Comparison of ENCODE assay signal across 2 cellular contexts in genomic region chr12:3319723-3320492, GRCh38.
TF ChIP-seq lines count a peak whose summit lies in the region.

No MANE protein-coding gene starts in this region.

TF ChIP-seq in A549, 52 proteins besides CTCF, POLR2A, EP300 and RAD21 (continued from another document):
- TF ChIP-seq BCL3 (IDR thresholded peaks at IDR 0.05): no peak
- no peak for TF ChIP-seq HEYL (CRISPR knock-in tag; IDR thresholded peaks at IDR 0.05)
- TF ChIP-seq EHMT2 (IDR thresholded peaks at IDR 0.05; ENCODE audit: low read depth): no peak

TF ChIP-seq in GM23338, 12 proteins besides CTCF, POLR2A, EP300 and RAD21 (continued from another document):
- TF ChIP-seq ZNF462 (CRISPR knock-in tag; IDR thresholded peaks at IDR 0.05) (no peak), REST (IDR thresholded peaks at IDR 0.05; ENCODE audit: unreplicated experiment) (no peak), POLR2AphosphoS5 (IDR thresholded peaks at IDR 0.05; ENCODE audit: low read depth) (no peak), EZH2 (IDR thresholded peaks at IDR 0.05; ENCODE audit: low read depth, unreplicated experiment) (no peak), NANOG (IDR thresholded peaks at IDR 0.05; ENCODE audit: borderline replicate concordance) (no peak), ETS1 (IDR thresholded peaks at IDR 0.05) (no peak), EZH2phosphoT487 (IDR thresholded peaks at IDR 0.05; ENCODE audit: unreplicated experiment) (no peak), STAT1 (IDR thresholded peaks at IDR 0.05; ENCODE audit: unreplicated experiment) (no peak)
